ENCODE assay signal across 16 cellular contexts in genomic region chr9:21828853-21829405, GRCh38.
"Had no signal": no experiment of that assay in that cellular context is flagged by ENCODE, and none has a peak within 500 bp of the region (broad histone marks: within the 10 kb centered on the region; RNA-seq: fewer than 3 reads in every experiment).

No MANE protein-coding gene starts in this region.

- DNase-seq: activated CD4-positive, alpha-beta T cell treated with anti-CD3 and anti-CD28 coated beads for 4 hours; activated CD8-positive, alpha-beta memory T cell treated with anti-CD3 and anti-CD28 coated beads for 24 hours; amniotic stem cell; body of pancreas; cortex of kidney; effector memory CD4-positive, alpha-beta T cell; erythroblast; glutamatergic neuron; immature natural killer cell; stimulated activated CD4-positive, alpha-beta T cell treated with anti-CD3 and anti-CD28 coated beads, Interleukin-4, amount 100 ng/mL, for 1 hour; stimulated activated CD8-positive, alpha-beta memory T cell treated with anti-CD3 and anti-CD28 coated beads, Interleukin-4, amount 100 ng/mL, for 48 hours; thyroid gland; uterus had no signal

- H3K27ac ChIP-seq: body of pancreas, thyroid gland, uterus had no signal

- H3K9me3 ChIP-seq: body of pancreas, thyroid gland, uterus had no signal

- H3K27ac Mint-ChIP-seq: activated naive CD4-positive, alpha-beta T cell treated with anti-CD3 and anti-CD28 coated beads, Interleukin-2, amount 50 U/mL, for 72 hours; immature natural killer cell had no signal

- H3K27me3 ChIP-seq: body of pancreas, thyroid gland, uterus had no signal

- H3K4me3 Mint-ChIP-seq: central memory CD8-positive, alpha-beta T cell; immature natural killer cell; natural killer cell treated with Interleukin-12 subunit alpha and Interleukin-12 subunit beta and Interleukin-15 and Interleukin-18, amount 100 ng/mL, for 72 hours had no signal

- H3K27me3 Mint-ChIP-seq: central memory CD8-positive, alpha-beta T cell; natural killer cell treated with Interleukin-12 subunit alpha and Interleukin-12 subunit beta and Interleukin-15 and Interleukin-18, amount 100 ng/mL, for 72 hours had no signal

- H3K4me3 ChIP-seq: body of pancreas, thyroid gland, uterus had no signal

- H3K4me1 ChIP-seq: thyroid gland, uterus had no signal

- ATAC-seq: body of pancreas had no signal

- H3K36me3 ChIP-seq: uterus had no signal

- H3K9me3 Mint-ChIP-seq: activated naive CD4-positive, alpha-beta T cell treated with anti-CD3 and anti-CD28 coated beads, Interleukin-2, amount 50 U/mL, for 72 hours; central memory CD8-positive, alpha-beta T cell; immature natural killer cell; natural killer cell treated with Interleukin-12 subunit alpha and Interleukin-12 subunit beta and Interleukin-15 and Interleukin-18, amount 100 ng/mL, for 72 hours had no signal
